Comparison of ENCODE assay signal across 19 cellular contexts in genomic region chr22:18997925-18998315, GRCh38.
DNase-seq lines count a peak whose midpoint lies in the region; ATAC-seq lines count a peak whose summit lies in the region.
"Had no signal": no experiment of that assay in that cellular context is flagged by ENCODE, and none has a peak within 500 bp of the region (broad histone marks: within the 10 kb centered on the region; RNA-seq: fewer than 3 reads in every experiment).

No MANE protein-coding gene starts in this region.

- DNase-seq in NCI-H1436 (lab: John Stamatoyannopoulos, UW) (peak; percentile 49), NCI-H1436 treated with DMSO at 0.1 percent for 48 hours (lab: John Stamatoyannopoulos, UW) (no peak), NCI-H82 treated with DMSO at 0.1 percent for 48 hours (lab: John Stamatoyannopoulos, UW; ENCODE audit: unreplicated experiment) (peak; percentile 79), left kidney (ENCODE audit: low read depth, low spot score) (peak; percentile 9), NCI-H446 (lab: John Stamatoyannopoulos, UW) (no peak), mucosa of gallbladder (ENCODE audit: low spot score) (no peak)
- DNase-seq: activated CD4-positive, alpha-beta T cell treated with anti-CD3 and anti-CD28 coated beads, Interleukin-2, amount 10 ng/mL, durations not matched to agents 24 days and 14 days; activated naive CD4-positive, alpha-beta T cell treated with anti-CD3 and anti-CD28 coated beads for 36 hours; BE2C; cortex of kidney; NCI-H1048; NCI-H2107; NCI-H510A treated with DMSO at 0.1 percent for 48 hours; psoas muscle; SK-N-SH; T-helper 17 cell had no signal

- no peak for ATAC-seq in GM18909 (IDR thresholded peaks at IDR 0.05; ENCODE audit: poor library complexity, unreplicated experiment)
- ATAC-seq: gastroesophageal sphincter, psoas muscle, T-helper 17 cell had no signal

- H3K27ac ChIP-seq in temporal lobe (ENCODE audit: low read depth, low read length): peak overlapping the region; percentile 36
- H3K27ac ChIP-seq: gastroesophageal sphincter, psoas muscle had no signal

Comparison
In these comparisons a context has a peak if more than half of its experiments do, and no peak if none do; other contexts are left out.
1. DNase-seq: peak in NCI-H1436 (single experiment), NCI-H82 treated with DMSO at 0.1 percent for 48 hours (single experiment) and left kidney (single experiment); none in NCI-H1436 treated with DMSO at 0.1 percent for 48 hours (single experiment), NCI-H446 (0 of 2) and mucosa of gallbladder (single experiment).